8 cellular contexts compared by ENCODE assay signal in the genomic region with DNA sequence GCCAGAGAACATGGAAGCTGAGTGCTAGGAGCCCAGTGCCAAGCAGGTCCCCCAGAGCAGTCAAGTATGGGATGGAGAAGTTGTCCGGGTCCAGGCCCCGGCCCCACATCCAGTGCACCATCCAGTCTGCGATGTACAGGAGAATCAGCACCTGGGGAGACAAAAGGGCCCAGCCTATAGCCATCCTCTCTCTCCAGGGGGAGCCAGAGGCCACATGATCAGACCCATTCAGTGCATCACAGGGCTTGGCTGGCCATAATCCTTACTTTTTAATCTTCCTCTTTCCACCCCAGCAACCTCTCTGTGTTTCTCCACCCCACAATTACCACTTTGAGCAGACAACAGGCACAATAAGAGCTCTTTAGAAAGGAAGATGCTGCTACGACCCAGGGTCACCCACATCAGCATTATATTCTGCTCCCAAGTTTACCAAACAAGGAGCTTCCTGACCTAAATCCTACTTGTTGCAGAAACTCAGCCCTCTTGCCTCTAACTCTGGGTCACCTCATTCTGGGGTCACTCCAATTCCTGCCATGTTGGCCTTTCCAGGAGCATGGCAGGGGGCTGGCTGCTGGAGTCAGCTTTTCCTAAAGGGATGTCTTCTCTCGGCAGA. TPM values are rescaled to one million over a fixed set of nuclear protein-coding genes. Genes with fewer than 3 reads are reported as not detected.
A peak's percentile ranks its signal among the peaks of the same experiment; 100 is the strongest.
DNase-seq lines count a peak whose midpoint lies in the region; ATAC-seq and TF ChIP-seq lines count a peak whose summit lies in the region.

No MANE protein-coding gene starts in this region.

- CTCF ChIA-PET in activated CD8-positive, alpha-beta T cell treated with anti-CD3 and anti-CD28 coated beads, Interleukin-2, amount 10 ng/mL, durations not matched to agents 7 days and 5 days (lab: Charles Lee) = interaction anchor here (0.6 to 5.8 kb wide), 38 partner anchors 9 to 315 kb away, joined by 3 to 169 read pairs (median 4); a partner anchor contains a TSS

- peak in 1 of 2 donors; percentile 21 for TF ChIP-seq EP300 in tibial nerve (IDR thresholded peaks at IDR 0.05)

- POLR2A ChIA-PET in activated CD8-positive, alpha-beta T cell treated with anti-CD3 and anti-CD28 coated beads, Interleukin-2, amount 10 ng/mL, durations not matched to agents 7 days and 5 days (lab: Charles Lee) = no interaction called here
- POLR2A ChIA-PET in naive thymus-derived CD8-positive, alpha-beta T cell (lab: Charles Lee) = interaction anchor here (1.0 to 1.4 kb wide), 2 partner anchors 17 to 46 kb away, joined by 3 to 7 read pairs; a partner anchor contains a TSS

- DNase-seq in GM03348 (ENCODE audit: low spot score) = peak; percentile 82
- peak; percentile 42 for DNase-seq in NCI-H748 (lab: John Stamatoyannopoulos, UW; ENCODE audit: unreplicated experiment)
- DNase-seq in activated CD8-positive, alpha-beta T cell treated with anti-CD3 and anti-CD28 coated beads, Interleukin-2, amount 10 ng/mL, durations not matched to agents 7 days and 5 days = peak; percentile 74
- DNase-seq in epithelial cell of proximal tubule (ENCODE audit: low read depth) = no peak
- DNase-seq in naive thymus-derived CD8-positive, alpha-beta T cell = peak; percentile 40 to 80 (median 58)
- DNase-seq in tibial nerve (ENCODE audit: low spot score in 2 of 2) = peak; percentile 32 to 78
- no peak for DNase-seq in posterior vena cava (ENCODE audit: low spot score)

- H3K9me3 ChIP-seq in tibial nerve = no peaks in the 10 kb centered on the region

- no peak overlapping the region for H3K27ac ChIP-seq in tibial nerve

- peak; percentile 93 for TF ChIP-seq CTCF in epithelial cell of proximal tubule (conservative IDR thresholded peaks at IDR 0.05; ENCODE audit: low read depth, low read length)
- TF ChIP-seq CTCF in tibial nerve (IDR thresholded peaks at IDR 0.05) = peak; percentile 60 to 85 (median 70)

- 62 to 64% methylated on average over 5 of the region's 5 CpGs for WGBS in tibial nerve, 2 donors

- H3K27me3 ChIP-seq in tibial nerve = no peaks in the 10 kb centered on the region

- H3K27ac Mint-ChIP-seq in activated CD8-positive, alpha-beta T cell treated with anti-CD3 and anti-CD28 coated beads, Interleukin-2, amount 10 ng/mL, durations not matched to agents 7 days and 5 days = no peak overlapping the region
- peak overlapping the region in 3 of 10 donors; percentile 7 to 68 (median 39) for H3K27ac Mint-ChIP-seq in naive thymus-derived CD8-positive, alpha-beta T cell

- H3K36me3 Mint-ChIP-seq in activated CD8-positive, alpha-beta T cell treated with anti-CD3 and anti-CD28 coated beads, Interleukin-2, amount 10 ng/mL, durations not matched to agents 7 days and 5 days (ENCODE audit: low read depth) = peaks cover 4% of the 10 kb centered on the region
- peaks cover 0 to 62% (median 13%) of the 10 kb centered on the region in 3 donors for H3K36me3 Mint-ChIP-seq in naive thymus-derived CD8-positive, alpha-beta T cell

- peak; percentile 43 for ATAC-seq in HG03045 (IDR thresholded peaks at IDR 0.05; ENCODE audit: unreplicated experiment)
- ATAC-seq in activated CD8-positive, alpha-beta T cell treated with anti-CD3 and anti-CD28 coated beads, Interleukin-2, amount 10 ng/mL, durations not matched to agents 7 days and 5 days = peak; percentile 93
- peak; percentile 94 to 98 for ATAC-seq in naive thymus-derived CD8-positive, alpha-beta T cell

- no peaks in the 10 kb centered on the region for H3K4me1 ChIP-seq in tibial nerve

- no peaks in the 10 kb centered on the region for H3K4me1 Mint-ChIP-seq in activated CD8-positive, alpha-beta T cell treated with anti-CD3 and anti-CD28 coated beads, Interleukin-2, amount 10 ng/mL, durations not matched to agents 7 days and 5 days (ENCODE audit: low read depth)
- peaks cover 0 to 4% (median 1%) of the 10 kb centered on the region in 4 donors for H3K4me1 Mint-ChIP-seq in naive thymus-derived CD8-positive, alpha-beta T cell

- H3K9me3 Mint-ChIP-seq in activated CD8-positive, alpha-beta T cell treated with anti-CD3 and anti-CD28 coated beads, Interleukin-2, amount 10 ng/mL, durations not matched to agents 7 days and 5 days (ENCODE audit: insufficient read depth) = no peaks in the 10 kb centered on the region
- no peaks in the 10 kb centered on the region for H3K9me3 Mint-ChIP-seq in naive thymus-derived CD8-positive, alpha-beta T cell

- peaks cover 0 to 76% (median 2%) of the 10 kb centered on the region in 3 donors for H3K36me3 ChIP-seq in tibial nerve

- no peak overlapping the region for H3K4me3 Mint-ChIP-seq in activated CD8-positive, alpha-beta T cell treated with anti-CD3 and anti-CD28 coated beads, Interleukin-2, amount 10 ng/mL, durations not matched to agents 7 days and 5 days
- H3K4me3 Mint-ChIP-seq in naive thymus-derived CD8-positive, alpha-beta T cell = no peak overlapping the region

- H3K27me3 Mint-ChIP-seq in activated CD8-positive, alpha-beta T cell treated with anti-CD3 and anti-CD28 coated beads, Interleukin-2, amount 10 ng/mL, durations not matched to agents 7 days and 5 days (ENCODE audit: low read depth) = no peaks in the 10 kb centered on the region
- H3K27me3 Mint-ChIP-seq in naive thymus-derived CD8-positive, alpha-beta T cell = no peaks in the 10 kb centered on the region

- no peak for TF ChIP-seq POLR2A in tibial nerve (IDR thresholded peaks at IDR 0.05)

- intact Hi-C loops in posterior vena cava (cut with DNase I) = loop anchor here (5.0 to 10.0 kb wide), 3 partner anchors 123 to 313 kb away; no protein-coding TSS in a partner anchor

- no peak overlapping the region for H3K4me3 ChIP-seq in epithelial cell of proximal tubule (ENCODE audit: low read depth, low read length)
- H3K4me3 ChIP-seq in tibial nerve = no peak overlapping the region

RNA-seq across cellular contexts. Expression of a gene that starts 16.4 kb away (rescaled TPM):
- total RNA-seq in activated CD8-positive, alpha-beta T cell treated with anti-CD3 and anti-CD28 coated beads, Interleukin-2, amount 10 ng/mL, durations not matched to agents 7 days and 5 days = 10 to 100 TPM; 42.5 to 42.7 TPM
- total RNA-seq in epithelial cell of proximal tubule (10.0 and 12.0 TPM in 2 replicates), tibial nerve (10 to 100 TPM; 11.1 to 78.4 (median 14.9) TPM), posterior vena cava (10 to 100 TPM; 19.8 to 23.9 TPM)
- total RNA-seq in naive thymus-derived CD8-positive, alpha-beta T cell = 10 to 100 TPM; 50.2 to 50.3 TPM
- 100 to 1,000 TPM in 1 of 3 donors, 10 to 100 TPM in 2; 71.3 to 113 (median 84.6) TPM for polyA plus RNA-seq in naive thymus-derived CD8-positive, alpha-beta T cell

RNA-seq across cellular contexts. Expression of a gene that starts 21.3 kb away (rescaled TPM):
- total RNA-seq in activated CD8-positive, alpha-beta T cell treated with anti-CD3 and anti-CD28 coated beads, Interleukin-2, amount 10 ng/mL, durations not matched to agents 7 days and 5 days = 10 to 100 TPM in 1 of 2 experiments, 1 to 10 TPM in 1; 8.9 to 10.1 TPM
- total RNA-seq in epithelial cell of proximal tubule (10.9 and 14.0 TPM in 2 replicates), tibial nerve (10 to 100 TPM; 15.7 to 20.9 (median 18.6) TPM), posterior vena cava (10 to 100 TPM; 20.7 to 27.8 TPM)
- total RNA-seq in naive thymus-derived CD8-positive, alpha-beta T cell = 10 to 100 TPM; 29.0 to 31.0 TPM
- polyA plus RNA-seq in naive thymus-derived CD8-positive, alpha-beta T cell = 10 to 100 TPM in 2 of 3 donors, 1 to 10 TPM in 1; 9.0 to 19.3 (median 13.1) TPM

RNA-seq across cellular contexts. Expression of a gene that starts 41.7 kb away (rescaled TPM):
- total RNA-seq in activated CD8-positive, alpha-beta T cell treated with anti-CD3 and anti-CD28 coated beads, Interleukin-2, amount 10 ng/mL, durations not matched to agents 7 days and 5 days = 100 to 1,000 TPM; 236 to 237 TPM
- 92.5 and 104 TPM in 2 replicates for total RNA-seq in epithelial cell of proximal tubule
- 100 to 1,000 TPM; 110 to 115 TPM for total RNA-seq in naive thymus-derived CD8-positive, alpha-beta T cell
- 10 to 100 TPM; 17.3 to 26.1 (median 18.6) TPM for polyA plus RNA-seq in naive thymus-derived CD8-positive, alpha-beta T cell
- total RNA-seq in tibial nerve = 100 to 1,000 TPM in 3 of 4 donors, 10 to 100 TPM in 1; 80.1 to 181 (median 115) TPM
- total RNA-seq in posterior vena cava = 100 to 1,000 TPM; 157 to 168 TPM

RNA-seq across cellular contexts. Expression of a gene that starts 58.3 kb away (rescaled TPM):
- total RNA-seq in activated CD8-positive, alpha-beta T cell treated with anti-CD3 and anti-CD28 coated beads, Interleukin-2, amount 10 ng/mL, durations not matched to agents 7 days and 5 days = under 1 TPM; 0.16 to 0.55 TPM
- total RNA-seq in epithelial cell of proximal tubule = not detected in 2 replicates
- 1 to 10 TPM; 1.6 TPM for total RNA-seq in naive thymus-derived CD8-positive, alpha-beta T cell
- 1 to 10 TPM; 1.1 to 2.9 (median 1.7) TPM for polyA plus RNA-seq in naive thymus-derived CD8-positive, alpha-beta T cell
- 1 to 10 TPM in 1 of 4 donors, under 1 TPM in 2, not detected in 1; 0.87 to 6.7 (median 0.98) TPM for total RNA-seq in tibial nerve
- under 1 TPM; 0.23 to 0.24 TPM for total RNA-seq in posterior vena cava

Comparison
In these comparisons a context has a peak if more than half of its experiments do, and no peak if none do; other contexts are left out.
1. DNase-seq: peak in GM03348 (single experiment), NCI-H748 (single experiment), activated CD8-positive, alpha-beta T cell treated with anti-CD3 and anti-CD28 coated beads, Interleukin-2, amount 10 ng/mL, durations not matched to agents 7 days and 5 days (single experiment), naive thymus-derived CD8-positive, alpha-beta T cell (10 of 10) and tibial nerve (2 of 2); none in epithelial cell of proximal tubule (single experiment) and posterior vena cava (single experiment).
2. ATAC-seq: peak in every context shown above with its lines; median percentile 96 in naive thymus-derived CD8-positive, alpha-beta T cell; 93 in activated CD8-positive, alpha-beta T cell treated with anti-CD3 and anti-CD28 coated beads, Interleukin-2, amount 10 ng/mL, durations not matched to agents 7 days and 5 days; 43 in HG03045.